31 cellular contexts compared by ENCODE assay signal in the genomic region with DNA sequence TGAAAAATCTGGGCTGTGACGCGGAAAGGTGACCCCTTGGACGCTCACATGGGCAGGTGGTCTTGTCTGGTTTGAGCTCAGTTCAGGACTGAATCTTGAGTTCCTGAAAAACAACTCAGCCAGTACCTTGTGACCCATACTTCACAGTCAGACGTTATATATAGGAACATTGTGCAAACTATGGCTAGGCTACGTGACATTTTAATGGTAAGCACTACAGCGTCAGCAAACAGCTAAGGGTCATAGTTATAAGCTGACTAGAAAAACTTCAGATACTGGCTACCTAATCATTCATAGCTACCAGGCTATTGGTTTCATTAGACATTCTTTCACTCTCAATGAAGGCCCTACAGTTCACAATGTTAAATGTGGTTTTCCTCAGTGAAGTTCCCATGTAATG. TPM values are rescaled to one million over a fixed set of nuclear protein-coding genes. Genes with fewer than 3 reads are reported as not detected.
"Had no signal": no experiment of that assay in that cellular context is flagged by ENCODE, and none has a peak within 500 bp of the region (broad histone marks: within the 10 kb centered on the region; RNA-seq: fewer than 3 reads in every experiment).

No MANE protein-coding gene starts in this region.

- H3K27ac ChIP-seq: hepatocyte, left ventricle myocardium inferior, ovary, prostate gland, suprapubic skin, thoracic aorta, tibial artery, upper lobe of right lung had no signal

- H3K9me3 ChIP-seq: left ventricle myocardium inferior, mucosa of descending colon, ovary, prostate gland, suprapubic skin, thoracic aorta, tibial artery, upper lobe of right lung had no signal

- H3K4me3 ChIP-seq: hepatocyte, left ventricle myocardium inferior, lung, mucosa of descending colon, ovary, prostate gland, smooth muscle cell, suprapubic skin, thoracic aorta, tibial artery, upper lobe of right lung had no signal

- H3K4me2 ChIP-seq: hepatocyte, smooth muscle cell had no signal

- FAIRE-seq: urothelium cell line had no signal

- H3K36me3 ChIP-seq: left ventricle myocardium inferior, ovary, prostate gland, suprapubic skin, thoracic aorta, tibial artery, upper lobe of right lung had no signal

- H3K4me1 ChIP-seq: left ventricle myocardium inferior, prostate gland, suprapubic skin, tibial artery, upper lobe of right lung had no signal

- ATAC-seq: mucosa of descending colon; naive thymus-derived CD4-positive, alpha-beta T cell; natural killer cell treated with Interleukin-12 subunit alpha and Interleukin-12 subunit beta and Interleukin-15 and Interleukin-18, amount 100 ng/mL, for 72 hours; right cardiac atrium; sciatic nerve; stimulated activated naive B cell treated with anti-CD40 and anti-IgM and Interleukin-4, amounts not matched to agents 10 μg/mL and 1 μg/mL and 100 μg/mL, for 72 hours; upper lobe of right lung had no signal

- H3K27me3 ChIP-seq: hepatocyte, ovary, suprapubic skin, upper lobe of right lung had no signal

- DNase-seq: islet precursor cell; left ventricle myocardium inferior; midbrain; mucosa of descending colon; naive thymus-derived CD4-positive, alpha-beta T cell; ovary; posterior cingulate gyrus; retina; right cardiac atrium; stimulated activated CD4-positive, alpha-beta T cell treated with anti-CD3 and anti-CD28 coated beads, Interleukin-15, amount 100 ng/mL, for 24 hours; stimulated activated CD4-positive, alpha-beta T cell treated with anti-CD3 and anti-CD28 coated beads, Interleukin-2, amount 100 ng/mL, for 24 hours; stimulated activated CD4-positive, alpha-beta T cell treated with anti-CD3 and anti-CD28 coated beads, Interleukin-4, amount 100 ng/mL, for 1 hour; stimulated activated naive B cell treated with anti-CD40 and anti-IgM and Interleukin-4, amounts not matched to agents 10 μg/mL and 1 μg/mL and 100 μg/mL, for 72 hours; tibial artery; upper lobe of right lung had no signal

- H3K79me2 ChIP-seq: hepatocyte had no signal

- H2AFZ ChIP-seq: hepatocyte had no signal

RNA-seq across cellular contexts. Expression of a gene that starts 14.8 kb away (rescaled TPM):
- total RNA-seq: hepatocyte; kidney epithelial cell; left ventricle myocardium inferior; lower leg skin; lung; mesenteric fat pad; mucosa of descending colon; myocyte; naive thymus-derived CD4-positive, alpha-beta T cell; natural killer cell treated with Interleukin-12 subunit alpha and Interleukin-12 subunit beta and Interleukin-15 and Interleukin-18, amount 100 ng/mL, for 72 hours; omental fat pad; ovary; prostate gland; right cardiac atrium; sciatic nerve; smooth muscle cell; subcutaneous adipose tissue; suprapubic skin; thoracic aorta; upper lobe of right lung had no signal
- polyA plus RNA-seq: hepatocyte; lung; naive thymus-derived CD4-positive, alpha-beta T cell; neural cell; ovary; right cardiac atrium; smooth muscle cell had no signal

RNA-seq across cellular contexts. Expression of a gene that starts 37.3 kb away (rescaled TPM):
- total RNA-seq: hepatocyte; kidney epithelial cell; left ventricle myocardium inferior; lower leg skin; lung; mesenteric fat pad; mucosa of descending colon; myocyte; naive thymus-derived CD4-positive, alpha-beta T cell; natural killer cell treated with Interleukin-12 subunit alpha and Interleukin-12 subunit beta and Interleukin-15 and Interleukin-18, amount 100 ng/mL, for 72 hours; omental fat pad; ovary; prostate gland; right cardiac atrium; sciatic nerve; smooth muscle cell; subcutaneous adipose tissue; suprapubic skin; thoracic aorta; upper lobe of right lung had no signal
- polyA plus RNA-seq: hepatocyte; naive thymus-derived CD4-positive, alpha-beta T cell; neural cell; ovary; right cardiac atrium; smooth muscle cell had no signal

RNA-seq across cellular contexts. Expression of a gene that starts 50.1 kb away (rescaled TPM):
- total RNA-seq: kidney epithelial cell, myocyte had no signal
- polyA plus RNA-seq: neural cell, smooth muscle cell had no signal
